8 cellular contexts compared by ENCODE assay signal in the genomic region with DNA sequence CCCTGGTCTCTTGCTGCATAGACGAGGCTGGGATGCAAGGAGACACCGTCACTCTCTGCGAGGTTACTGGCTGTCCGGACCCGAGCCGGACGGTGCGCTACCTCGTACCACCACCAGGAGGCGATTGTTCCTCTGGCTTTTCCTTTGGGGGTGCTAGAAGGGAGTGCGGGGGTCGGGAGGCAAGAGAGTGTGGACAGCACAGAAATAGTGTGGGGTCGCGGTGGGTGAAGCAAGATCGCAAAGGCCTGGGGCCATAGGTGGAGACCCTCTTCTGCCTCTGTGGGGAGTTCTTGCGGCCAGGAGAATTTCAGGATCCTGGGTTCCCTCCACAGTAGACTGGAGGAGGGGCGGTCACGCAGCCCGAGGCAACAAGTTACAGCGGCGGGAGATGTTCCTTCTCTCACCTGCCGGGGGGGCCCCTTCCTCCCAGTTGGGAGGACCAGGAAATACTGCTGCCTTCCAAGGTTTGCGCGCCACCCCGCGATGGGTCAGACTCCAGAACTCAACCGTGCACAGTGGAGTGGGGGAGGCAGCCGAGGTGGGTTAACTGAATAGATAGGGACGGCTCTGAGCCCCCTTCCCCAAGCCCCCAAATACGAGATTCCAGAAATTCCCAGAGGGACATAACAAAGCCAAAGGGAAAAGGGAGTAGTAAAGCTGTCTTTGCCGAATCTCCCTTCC. TPM values are rescaled to one million over a fixed set of nuclear protein-coding genes. Genes with fewer than 3 reads are reported as not detected.
DNase-seq lines count a peak whose midpoint lies in the region; ATAC-seq and TF ChIP-seq lines count a peak whose summit lies in the region.

No MANE protein-coding gene starts in this region.

- no peak overlapping the region for H2BK5ac ChIP-seq in H9 (ENCODE audit: insufficient read length, low read length)

- in situ Hi-C loops in gastrocnemius medialis (cut with MboI; ENCODE audit: low sequenced_read_pairs in 4 of 4) = no loop called here

- intact Hi-C loops in left ventricle myocardium inferior (cut with micrococcal nuclease) (no loop called here), gastrocnemius medialis (cut with DNase I; ENCODE audit: low total_unique reads) (no loop called here)

- no peak overlapping the region for H3K9ac ChIP-seq in H9 (ENCODE audit: extremely low read depth, insufficient read length, low read length)

- H2BK20ac ChIP-seq in H9 (ENCODE audit: low read depth, low read length, poor library complexity, severe bottlenecking) = no peak overlapping the region

- H4K8ac ChIP-seq in H9 (replicated peaks; ENCODE audit: insufficient read length, low read depth, low read length) = no peak overlapping the region

- H3K27ac ChIP-seq in H9 (ENCODE audit: insufficient read length, low read depth, low read length) (no peak overlapping the region), SJSA1 (no peak overlapping the region), left ventricle myocardium inferior (replicated peaks) (peak overlapping the region; percentile 6), gastrocnemius medialis (no peak overlapping the region)

- TF ChIP-seq CTCF in AG04449 (IDR thresholded peaks at IDR 0.05; ENCODE audit: insufficient read depth, low read length, missing control alignments) = peak; percentile 90
- TF ChIP-seq CTCF in H9 (conservative IDR thresholded peaks at IDR 0.05) = peak; percentile 88
- TF ChIP-seq CTCF in left ventricle myocardium inferior (IDR thresholded peaks at IDR 0.05; ENCODE audit: borderline replicate concordance) = peak; percentile 80
- TF ChIP-seq CTCF in gastrocnemius medialis (IDR thresholded peaks at IDR 0.05 in 4 of 5, conservative IDR thresholded peaks at IDR 0.05 in 1 of 5) = peak; percentile 35 to 77 (median 69)

- no peak overlapping the region for H3K18ac ChIP-seq in H9 (ENCODE audit: insufficient read length, low read depth, low read length)

- H2AFZ ChIP-seq in H9 (ENCODE audit: low read length) = no peak overlapping the region

- no peaks in the 10 kb centered on the region for H3K79me2 ChIP-seq in H9 (ENCODE audit: insufficient read depth, low read length)

- H3K9me3 ChIP-seq in H9 (ENCODE audit: control insufficient read depth, low read depth, low read length) (no peaks in the 10 kb centered on the region), SJSA1 (replicated peaks) (no peaks in the 10 kb centered on the region), left ventricle myocardium inferior (replicated peaks) (no peaks in the 10 kb centered on the region), gastrocnemius medialis (no peaks in the 10 kb centered on the region)

- peaks cover 80% of the 10 kb centered on the region for H3K27me3 Mint-ChIP-seq in H9 (ENCODE audit: low read depth)

- peak overlapping the region; percentile 62 for H3K4me2 ChIP-seq in H9 (ENCODE audit: insufficient read depth, insufficient read length, low read length)

- peaks cover 14% of the 10 kb centered on the region; the same call in 1 of the 2 replicates for H3K27me3 ChIP-seq in H9 (ENCODE audit: insufficient read depth, low read length)
- H3K27me3 ChIP-seq in SJSA1 (replicated peaks) = 0 out of 2 replicates have a peak, but pooled peaks cover 13% of the 10 kb centered on the region
- H3K27me3 ChIP-seq in left ventricle myocardium inferior (ENCODE audit: low read depth) = peaks cover 79% of the 10 kb centered on the region
- peaks cover 27 to 31% (median 27%) of the 10 kb centered on the region in 3 donors for H3K27me3 ChIP-seq in gastrocnemius medialis

- H3K9me3 Mint-ChIP-seq in H9 = no peaks in the 10 kb centered on the region
- no peaks in the 10 kb centered on the region for H3K9me3 Mint-ChIP-seq in activated naive CD4-positive, alpha-beta T cell treated with anti-CD3 and anti-CD28 coated beads, Interleukin-2, amount 50 U/mL, for 72 hours

- H3K4me3 ChIP-seq in AG04449 (ENCODE audit: low read depth, low read length) (no peak overlapping the region), SJSA1 (no peak overlapping the region), left ventricle myocardium inferior (peak overlapping the region; percentile 58), gastrocnemius medialis (peak overlapping the region in 1 of 4 donors; percentile 27)

- DNase-seq in AG04449 (ENCODE audit: low read depth, low spot score) (no peak), H9 (peak; percentile 90), SJSA1 (ENCODE audit: low read depth in 1 of 2, low spot score in 2 of 2) (peak; percentile 44 to 62), left ventricle myocardium inferior (peak; percentile 63), gastrocnemius medialis (no peak), middle frontal gyrus (ENCODE audit: extremely low spot score, low spot score) (no peak)
- DNase-seq in activated naive CD4-positive, alpha-beta T cell treated with anti-CD3 and anti-CD28 coated beads, Interleukin-2, amount 50 U/mL, for 72 hours (ENCODE audit: low spot score in 2 of 2) = peak; percentile 67 to 85

- H2BK12ac ChIP-seq in H9 (ENCODE audit: insufficient read length, low read depth, low read length) = no peak overlapping the region

- no peak overlapping the region for H4K5ac ChIP-seq in H9 (ENCODE audit: insufficient read length, low read depth, low read length)

- no peak overlapping the region; a peak in 1 of 7 replicates for H3K27ac Mint-ChIP-seq in H9
- H3K27ac Mint-ChIP-seq in activated naive CD4-positive, alpha-beta T cell treated with anti-CD3 and anti-CD28 coated beads, Interleukin-2, amount 50 U/mL, for 72 hours = no peak overlapping the region

- no peak overlapping the region for H3K4ac ChIP-seq in H9 (ENCODE audit: low read depth, low read length)

- H3K4me3 Mint-ChIP-seq in H9 = peak overlapping the region; percentile 65 to 82

- no peak overlapping the region for H4K91ac ChIP-seq in H9 (ENCODE audit: insufficient read length, low read depth, low read length)

- no peak overlapping the region for H3K14ac ChIP-seq in H9 (ENCODE audit: insufficient read depth, low read length)

- TF ChIP-seq POLR2A in gastrocnemius medialis (IDR thresholded peaks at IDR 0.05) = no peak

- no peak overlapping the region for H2AK5ac ChIP-seq in H9 (ENCODE audit: insufficient read length, low read length)

- peaks cover 8% of the 10 kb centered on the region for H3K23me2 ChIP-seq in H9 (ENCODE audit: insufficient read length, low read depth, low read length, poor library complexity, severe bottlenecking)

- H3K79me1 ChIP-seq in H9 (ENCODE audit: insufficient read depth, low read depth, low read length, poor library complexity, severe bottlenecking) = no peaks in the 10 kb centered on the region

- H3K4me1 ChIP-seq in H9 (ENCODE audit: insufficient read depth, low read length) (no peaks in the 10 kb centered on the region), SJSA1 (replicated peaks) (no peaks in the 10 kb centered on the region), left ventricle myocardium inferior (peaks cover 41% of the 10 kb centered on the region), gastrocnemius medialis (peaks cover 3 to 15% of the 10 kb centered on the region in 2 donors)

- H3K36me3 ChIP-seq in SJSA1 (no peaks in the 10 kb centered on the region), left ventricle myocardium inferior (no peaks in the 10 kb centered on the region), gastrocnemius medialis (no peaks in the 10 kb centered on the region)

- H3K23ac ChIP-seq in H9 (ENCODE audit: insufficient read length, low read depth, low read length) = no peak overlapping the region

- H3K36me3 Mint-ChIP-seq in H9 (ENCODE audit: insufficient read depth in 1 of 3, low read depth in 3 of 3) = no peaks in the 10 kb centered on the region
- H3K36me3 Mint-ChIP-seq in activated naive CD4-positive, alpha-beta T cell treated with anti-CD3 and anti-CD28 coated beads, Interleukin-2, amount 50 U/mL, for 72 hours = peaks cover 5 to 11% of the 10 kb centered on the region in 2 donors

- ATAC-seq in activated naive CD4-positive, alpha-beta T cell treated with anti-CD3 and anti-CD28 coated beads, Interleukin-2, amount 50 U/mL, for 72 hours = peak; percentile 38 to 46
- ATAC-seq in gastrocnemius medialis (no peak), HG03460 (IDR thresholded peaks at IDR 0.05; ENCODE audit: unreplicated experiment) (no peak)

- H4K20me1 ChIP-seq in H9 (ENCODE audit: control insufficient read depth, insufficient read depth, insufficient read length) = no peaks in the 10 kb centered on the region

- POLR2A ChIA-PET in AG04449 (lab: Yijun Ruan, JAX) = no interaction called here

- CTCF ChIA-PET in AG04449 (lab: Yijun Ruan, JAX) = interaction anchor here (0.7 to 8.9 kb wide), 13 partner anchors 12 to 334 kb away, joined by 3 to 165 read pairs (median 4); a partner anchor contains a TSS

- no peak overlapping the region for H2BK120ac ChIP-seq in H9 (ENCODE audit: low read depth, low read length, poor library complexity, severe bottlenecking)

- H3K4me1 Mint-ChIP-seq in H9 = peaks cover 24% of the 10 kb centered on the region in 2 experiments

- no peak overlapping the region for H3K56ac ChIP-seq in H9 (ENCODE audit: insufficient read length, low read depth, low read length)

- WGBS in H9 (ENCODE audit: extremely low coverage, insufficient read length, low lambda C conversion rate) = no CpG with 5 or more reads among the region's 31 CpGs

- no peak overlapping the region for H2BK15ac ChIP-seq in H9 (ENCODE audit: low read depth, low read length)

- no peak overlapping the region for H3T11ph ChIP-seq in H9 (ENCODE audit: low read length)

RNA-seq across cellular contexts. Expression of a gene that starts 6.9 kb away (rescaled TPM):
- total RNA-seq in H9 (2021) = 0.31 and 0.63 TPM in 2 replicates
- 0.39 TPM in 1 of 2 replicates, not detected in the other for total RNA-seq in SJSA1 (2014; rRNA removed; shearing (Covaris generic))
- total RNA-seq in activated naive CD4-positive, alpha-beta T cell treated with anti-CD3 and anti-CD28 coated beads, Interleukin-2, amount 50 U/mL, for 72 hours = not detected
- total RNA-seq in left ventricle myocardium inferior = 0.52 TPM
- total RNA-seq in gastrocnemius medialis = 1 to 10 TPM in 3 of 4 donors, not detected in 1; 1.0 to 3.7 (median 2.1) TPM

RNA-seq across cellular contexts. Expression of a gene that starts 13.2 kb away (rescaled TPM):
- 2.1 and 2.4 TPM in 2 replicates for total RNA-seq in H9 (2021)
- total RNA-seq in SJSA1 (2014; rRNA removed; shearing (Covaris generic)) = not detected in 2 replicates
- 10 to 100 TPM; 35.3 to 41.5 TPM for total RNA-seq in activated naive CD4-positive, alpha-beta T cell treated with anti-CD3 and anti-CD28 coated beads, Interleukin-2, amount 50 U/mL, for 72 hours
- total RNA-seq in left ventricle myocardium inferior = 4.9 TPM
- total RNA-seq in gastrocnemius medialis = 1 to 10 TPM; 1.2 to 2.6 (median 2.4) TPM

RNA-seq across cellular contexts. Expression of a gene that starts 13.3 kb away (rescaled TPM):
- total RNA-seq in H9 (2021) (0.42 and 1.1 TPM in 2 replicates), left ventricle myocardium inferior (2.2 TPM), gastrocnemius medialis (not detected)
- not detected in 2 replicates for total RNA-seq in SJSA1 (2014; rRNA removed; shearing (Covaris generic))
- total RNA-seq in activated naive CD4-positive, alpha-beta T cell treated with anti-CD3 and anti-CD28 coated beads, Interleukin-2, amount 50 U/mL, for 72 hours = 10 to 100 TPM; 37.5 to 40.2 TPM

Comparison
In these comparisons a context has a peak if more than half of its experiments do, and no peak if none do; other contexts are left out.
1. DNase-seq: peak in H9 (single experiment), SJSA1 (2 of 2), activated naive CD4-positive, alpha-beta T cell treated with anti-CD3 and anti-CD28 coated beads, Interleukin-2, amount 50 U/mL, for 72 hours (2 of 2) and left ventricle myocardium inferior (single experiment); none in AG04449 (single experiment), gastrocnemius medialis (0 of 2) and middle frontal gyrus (single experiment).
2. ATAC-seq: peak in activated naive CD4-positive, alpha-beta T cell treated with anti-CD3 and anti-CD28 coated beads, Interleukin-2, amount 50 U/mL, for 72 hours (2 of 2); none in gastrocnemius medialis (0 of 2) and HG03460 (single experiment).
3. RNA of a gene that starts 13.3 kb away (total RNA-seq): 37.5 to 40.2 TPM in activated naive CD4-positive, alpha-beta T cell treated with anti-CD3 and anti-CD28 coated beads, Interleukin-2, amount 50 U/mL, for 72 hours; 2.2 TPM in left ventricle myocardium inferior (single experiment), 0.42 to 1.1 TPM in H9, not detected in gastrocnemius medialis and not detected in SJSA1; every median in the first group is over 10 times any median in the second.
4. Peak in every context shown above with its lines, with median percentiles within 50 percentile points of each other: CTCF ChIP-seq.